1 cellular context compared by ENCODE assay signal in the genomic region with DNA sequence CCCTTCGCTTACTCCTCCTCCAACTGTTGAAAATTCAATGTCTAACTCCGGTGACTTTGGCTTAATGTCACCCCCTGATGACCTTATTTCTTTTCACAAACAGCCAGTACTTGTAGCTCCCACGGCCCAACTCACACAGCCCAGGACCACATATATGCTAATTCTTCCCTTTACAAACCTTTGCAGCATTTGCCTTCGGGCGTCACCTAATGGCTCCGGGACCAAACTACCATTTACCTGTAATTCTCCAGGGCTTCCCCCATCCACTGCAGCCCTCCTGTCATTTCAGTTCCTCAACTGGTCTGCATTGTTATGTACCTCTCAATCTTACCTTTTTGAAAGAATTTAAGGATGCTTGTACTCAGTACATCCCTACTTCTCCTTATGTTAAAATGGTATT.
TF ChIP-seq lines count a peak whose summit lies in the region.

No MANE protein-coding gene starts in this region.

TF ChIP-seq in H1, 55 proteins besides CTCF, POLR2A, EP300 and RAD21 (continued from another document):
- TF ChIP-seq JUND (IDR thresholded peaks at IDR 0.05; ENCODE audit: low read length) (no peak), GTF2F1 (IDR thresholded peaks at IDR 0.05; ENCODE audit: borderline replicate concordance, low read depth, low read length) (no peak)
